Comparison of ENCODE assay signal across 12 cellular contexts in the genomic region with DNA sequence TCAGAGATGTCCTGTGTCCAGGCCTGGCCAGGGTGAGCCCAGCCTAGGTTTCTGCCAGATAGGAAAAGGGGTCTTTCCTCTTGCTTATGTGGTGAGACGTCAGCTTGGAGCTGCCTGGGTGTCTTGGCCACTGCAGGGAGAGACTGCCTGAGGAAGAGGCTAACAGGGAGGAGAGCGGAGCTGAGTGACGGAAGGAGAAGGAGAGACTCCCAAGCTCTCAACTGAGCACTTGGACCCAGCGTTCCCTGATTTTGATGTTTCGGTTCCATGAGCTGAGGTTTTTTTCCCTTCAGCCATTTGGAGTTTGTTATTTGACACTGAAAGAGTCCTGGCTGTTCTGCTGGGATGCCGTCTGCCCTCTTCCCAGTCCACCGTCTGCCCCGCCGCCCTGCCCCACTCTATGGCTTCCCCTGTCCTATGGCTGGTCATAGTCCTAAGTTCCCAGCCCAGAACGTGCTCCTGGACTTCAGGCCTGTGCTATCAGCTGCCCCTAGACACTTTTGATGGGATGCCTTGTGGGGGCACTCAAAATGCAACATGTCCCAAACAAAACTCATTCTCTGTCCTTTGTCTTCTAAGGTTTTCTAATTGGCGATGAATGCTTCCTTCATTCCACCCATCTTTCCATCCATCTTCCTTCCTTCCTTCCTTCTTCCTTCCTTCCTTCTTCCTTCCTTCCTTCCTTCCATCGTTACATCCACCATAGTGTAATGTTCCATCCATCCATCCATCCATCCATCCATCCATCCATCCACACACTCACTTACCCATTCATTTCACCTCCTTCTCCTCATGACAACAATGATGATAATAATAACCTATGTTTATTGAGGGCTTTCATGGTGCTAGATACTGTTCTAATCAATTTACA.
"Had no signal": no experiment of that assay in that cellular context is flagged by ENCODE, and none has a peak within 500 bp of the region (broad histone marks: within the 10 kb centered on the region; RNA-seq: fewer than 3 reads in every experiment).

No MANE protein-coding gene starts in this region.

- H3K27ac ChIP-seq: gastrocnemius medialis, left lung had no signal

- H3K9me3 Mint-ChIP-seq: activated CD4-positive, alpha-beta memory T cell treated with anti-CD3 and anti-CD28 coated beads, Interleukin-2, amount 10 ng/mL, durations not matched to agents 7 days and 5 days; activated T-cell treated with anti-CD3 and anti-CD28 coated beads, Interleukin-2, amount 50 U/mL, for 24 hours; natural killer cell had no signal

- H3K4me3 ChIP-seq: gastrocnemius medialis, left lung had no signal

- H3K4me1 Mint-ChIP-seq: activated CD4-positive, alpha-beta memory T cell treated with anti-CD3 and anti-CD28 coated beads, Interleukin-2, amount 10 ng/mL, durations not matched to agents 7 days and 5 days; activated naive CD4-positive, alpha-beta T cell treated with anti-CD3 and anti-CD28 coated beads, Interleukin-2, amount 10 ng/mL, durations not matched to agents 7 days and 5 days; stimulated activated naive CD8-positive, alpha-beta T cell treated with anti-CD3 and anti-CD28 coated beads, Interleukin-15, amount 100 ng/mL, for 72 hours had no signal

- H3K36me3 Mint-ChIP-seq: activated naive CD4-positive, alpha-beta T cell treated with anti-CD3 and anti-CD28 coated beads, Interleukin-2, amount 10 ng/mL, durations not matched to agents 7 days and 5 days; natural killer cell had no signal

- H3K27ac Mint-ChIP-seq: activated CD4-positive, alpha-beta memory T cell treated with anti-CD3 and anti-CD28 coated beads, Interleukin-2, amount 10 ng/mL, durations not matched to agents 7 days and 5 days; activated naive CD4-positive, alpha-beta T cell treated with anti-CD3 and anti-CD28 coated beads, Interleukin-2, amount 10 ng/mL, durations not matched to agents 7 days and 5 days; activated T-cell treated with anti-CD3 and anti-CD28 coated beads, Interleukin-2, amount 50 U/mL, for 24 hours; natural killer cell; progenitor cell of endocrine pancreas had no signal

- H3K36me3 ChIP-seq: gastrocnemius medialis, left lung had no signal

- ATAC-seq: gastrocnemius medialis; left lung; natural killer cell; stimulated activated naive CD8-positive, alpha-beta T cell treated with anti-CD3 and anti-CD28 coated beads, Interleukin-15, amount 100 ng/mL, for 72 hours had no signal

- H3K27me3 Mint-ChIP-seq: activated CD4-positive, alpha-beta memory T cell treated with anti-CD3 and anti-CD28 coated beads, Interleukin-2, amount 10 ng/mL, durations not matched to agents 7 days and 5 days; activated T-cell treated with anti-CD3 and anti-CD28 coated beads, Interleukin-2, amount 50 U/mL, for 24 hours; stimulated activated naive CD8-positive, alpha-beta T cell treated with anti-CD3 and anti-CD28 coated beads, Interleukin-15, amount 100 ng/mL, for 72 hours had no signal

- H3K27me3 ChIP-seq: gastrocnemius medialis, left lung had no signal

- H3K4me1 ChIP-seq: left lung had no signal

- DNase-seq: activated CD4-positive, alpha-beta memory T cell treated with anti-CD3 and anti-CD28 coated beads, Interleukin-2, amount 10 ng/mL, durations not matched to agents 7 days and 5 days; activated CD4-positive, alpha-beta T cell treated with anti-CD3 and anti-CD28 coated beads for 4 hours; activated naive CD4-positive, alpha-beta T cell treated with anti-CD3 and anti-CD28 coated beads, Interleukin-2, amount 10 ng/mL, durations not matched to agents 7 days and 5 days; activated T-cell treated with anti-CD3 and anti-CD28 coated beads, Interleukin-2, amount 50 U/mL, for 24 hours; erythroblast; left lung; mesenchymal stem cell; natural killer cell; nucleus accumbens; stimulated activated naive CD8-positive, alpha-beta T cell treated with anti-CD3 and anti-CD28 coated beads, Interleukin-15, amount 100 ng/mL, for 72 hours had no signal

- H3K9me3 ChIP-seq: gastrocnemius medialis, left lung had no signal

- H3K4me3 Mint-ChIP-seq: activated CD4-positive, alpha-beta memory T cell treated with anti-CD3 and anti-CD28 coated beads, Interleukin-2, amount 10 ng/mL, durations not matched to agents 7 days and 5 days; activated naive CD4-positive, alpha-beta T cell treated with anti-CD3 and anti-CD28 coated beads, Interleukin-2, amount 10 ng/mL, durations not matched to agents 7 days and 5 days; activated T-cell treated with anti-CD3 and anti-CD28 coated beads, Interleukin-2, amount 50 U/mL, for 24 hours; natural killer cell; stimulated activated naive CD8-positive, alpha-beta T cell treated with anti-CD3 and anti-CD28 coated beads, Interleukin-15, amount 100 ng/mL, for 72 hours had no signal
